ENCODE assay signal across 40 cellular contexts in genomic region chr13:107625648-107626047, GRCh38.
"Had no signal": no experiment of that assay in that cellular context is flagged by ENCODE, and none has a peak within 500 bp of the region (broad histone marks: within the 10 kb centered on the region; RNA-seq: fewer than 3 reads in every experiment).

No MANE protein-coding gene starts in this region.

- H3K9me3 ChIP-seq: adrenal gland, ascending aorta, body of pancreas, breast epithelium had no signal

- H3K4me3 ChIP-seq: adrenal gland, ascending aorta, body of pancreas, breast epithelium, cardiac muscle cell had no signal

- H3K27ac Mint-ChIP-seq: activated naive CD4-positive, alpha-beta T cell treated with anti-CD3 and anti-CD28 coated beads for 36 hours; activated naive CD4-positive, alpha-beta T cell treated with anti-CD3 and anti-CD28 coated beads, Interleukin-2, amount 10 ng/mL, durations not matched to agents 7 days and 5 days; activated naive CD4-positive, alpha-beta T cell treated with anti-CD3 and anti-CD28 coated beads, Interleukin-2, amount 50 U/mL, for 24 hours; activated naive CD4-positive, alpha-beta T cell treated with anti-CD3 and anti-CD28 coated beads, Interleukin-2, amount 50 U/mL, for 72 hours; activated naive CD8-positive, alpha-beta T cell; activated naive CD8-positive, alpha-beta T cell treated with anti-CD3 and anti-CD28 coated beads for 36 hours; activated naive CD8-positive, alpha-beta T cell treated with anti-CD3 and anti-CD28 coated beads, Interleukin-2, amount 10 ng/mL, durations not matched to agents 7 days and 5 days; activated naive CD8-positive, alpha-beta T cell treated with anti-CD3 and anti-CD28 coated beads, Interleukin-2, amount 50 U/mL, for 24 hours; activated T-cell treated with anti-CD3 and anti-CD28 coated beads, Interleukin-2, amount 50 U/mL, for 24 hours; activated T-cell treated with anti-CD3 and anti-CD28 coated beads, Interleukin-2, amount 50 U/mL, for 72 hours; activated T-helper 1 cell treated with anti-CD3 and anti-CD28 coated beads, Interleukin-12 subunit alpha, Interleukin-12 subunit beta, Interleukin-2, Interleukin-4 antibody, amounts not matched to agents 30 ng/mL and 10 ng/mL and 1 ng/mL, durations not matched to agents 14 hours and 24 hours and 36 hours; activated T-helper 17 cell treated with anti-CD3 and anti-CD28 coated beads, Interleukin-2, amount 50 U/mL, for 72 hours; activated T-helper 2 cell treated with anti-CD3 and anti-CD28 coated beads, Interferon-gamma antibody, Interleukin-2, Interleukin-4, amounts not matched to agents 10 μg/mL and 5 μg/mL and 100 μg/mL, durations not matched to agents 14 hours and 24 hours and 36 hours; brain had no signal

- H3K36me3 ChIP-seq: adrenal gland, ascending aorta, brain microvascular endothelial cell, breast epithelium, cardiac muscle cell had no signal

- H3K9me3 Mint-ChIP-seq: activated naive CD4-positive, alpha-beta T cell treated with anti-CD3 and anti-CD28 coated beads, Interleukin-2, amount 50 U/mL, for 24 hours; activated naive CD8-positive, alpha-beta T cell treated with anti-CD3 and anti-CD28 coated beads, Interleukin-2, amount 10 ng/mL, durations not matched to agents 7 days and 5 days; activated T-helper 1 cell treated with anti-CD3 and anti-CD28 coated beads, Interleukin-12 subunit alpha, Interleukin-12 subunit beta, Interleukin-2, Interleukin-4 antibody, amounts not matched to agents 30 ng/mL and 10 ng/mL and 1 ng/mL, durations not matched to agents 14 hours and 24 hours and 36 hours; brain had no signal

- ATAC-seq: activated naive CD4-positive, alpha-beta T cell treated with anti-CD3 and anti-CD28 coated beads, Interleukin-2, amount 50 U/mL, for 72 hours; activated naive CD8-positive, alpha-beta T cell treated with anti-CD3 and anti-CD28 coated beads, Interleukin-2, amount 50 U/mL, for 24 hours; activated T-cell treated with anti-CD3 and anti-CD28 coated beads, Interleukin-2, amount 50 U/mL, for 4 hours; activated T-cell treated with anti-CD3 and anti-CD28 coated beads, Interleukin-2, amount 50 U/mL, for 72 hours; activated T-helper 17 cell treated with anti-CD3 and anti-CD28 coated beads, Interleukin-2, amount 50 U/mL, for 72 hours; body of pancreas had no signal

- H3K36me3 Mint-ChIP-seq: activated naive CD4-positive, alpha-beta T cell treated with anti-CD3 and anti-CD28 coated beads, Interleukin-2, amount 10 ng/mL, durations not matched to agents 7 days and 5 days; activated naive CD4-positive, alpha-beta T cell treated with anti-CD3 and anti-CD28 coated beads, Interleukin-2, amount 50 U/mL, for 24 hours; activated naive CD4-positive, alpha-beta T cell treated with anti-CD3 and anti-CD28 coated beads, Interleukin-2, amount 50 U/mL, for 72 hours; activated naive CD8-positive, alpha-beta T cell; activated naive CD8-positive, alpha-beta T cell treated with anti-CD3 and anti-CD28 coated beads for 36 hours; activated naive CD8-positive, alpha-beta T cell treated with anti-CD3 and anti-CD28 coated beads, Interleukin-2, amount 10 ng/mL, durations not matched to agents 7 days and 5 days; brain had no signal

- DNase-seq: activated effector memory CD4-positive, alpha-beta T cell treated with anti-CD3 and anti-CD28 coated beads, Interleukin-2, amount 50 U/mL, for 16 hours; activated effector memory CD4-positive, alpha-beta T cell treated with Interleukin-2 at 50 U/mL for 16 hours; activated gamma-delta T cell; activated gamma-delta T cell treated with Interleukin-2 at 50 U/mL for 16 hours; activated naive CD4-positive, alpha-beta T cell; activated naive CD4-positive, alpha-beta T cell treated with anti-CD3 and anti-CD28 coated beads for 36 hours; activated naive CD4-positive, alpha-beta T cell treated with anti-CD3 and anti-CD28 coated beads, Interleukin-2, amount 10 ng/mL, durations not matched to agents 7 days and 5 days; activated naive CD4-positive, alpha-beta T cell treated with anti-CD3 and anti-CD28 coated beads, Interleukin-2, amount 50 U/mL, for 16 hours; activated naive CD4-positive, alpha-beta T cell treated with Interleukin-2 at 50 U/mL for 16 hours; activated naive CD8-positive, alpha-beta T cell treated with anti-CD3 and anti-CD28 coated beads for 36 hours; activated naive CD8-positive, alpha-beta T cell treated with anti-CD3 and anti-CD28 coated beads, Interleukin-2, amount 10 ng/mL, durations not matched to agents 7 days and 5 days; activated naive CD8-positive, alpha-beta T cell treated with anti-CD3 and anti-CD28 coated beads, Interleukin-2, amount 50 U/mL, for 24 hours; activated T-cell treated with anti-CD3 and anti-CD28 coated beads, Interleukin-2, amount 50 U/mL, for 1 hour; activated T-cell treated with anti-CD3 and anti-CD28 coated beads, Interleukin-2, amount 50 U/mL, for 24 hours; activated T-cell treated with anti-CD3 and anti-CD28 coated beads, Interleukin-2, amount 50 U/mL, for 4 hours; activated T-cell treated with anti-CD3 and anti-CD28 coated beads, Interleukin-2, amount 50 U/mL, for 48 hours; activated T-cell treated with anti-CD3 and anti-CD28 coated beads, Interleukin-2, amount 50 U/mL, for 72 hours; adrenal gland; amniotic stem cell; amygdala; anterior cingulate cortex; aorta; body of pancreas; brain microvascular endothelial cell; caudate nucleus; central memory CD4-positive, alpha-beta T cell; cerebellar nuclear complex had no signal

- H3K4me3 Mint-ChIP-seq: activated naive CD4-positive, alpha-beta T cell treated with anti-CD3 and anti-CD28 coated beads for 36 hours; activated naive CD4-positive, alpha-beta T cell treated with anti-CD3 and anti-CD28 coated beads, Interleukin-2, amount 10 ng/mL, durations not matched to agents 7 days and 5 days; activated naive CD4-positive, alpha-beta T cell treated with anti-CD3 and anti-CD28 coated beads, Interleukin-2, amount 50 U/mL, for 24 hours; activated naive CD8-positive, alpha-beta T cell; activated naive CD8-positive, alpha-beta T cell treated with anti-CD3 and anti-CD28 coated beads for 36 hours; activated naive CD8-positive, alpha-beta T cell treated with anti-CD3 and anti-CD28 coated beads, Interleukin-2, amount 10 ng/mL, durations not matched to agents 7 days and 5 days; activated naive CD8-positive, alpha-beta T cell treated with anti-CD3 and anti-CD28 coated beads, Interleukin-2, amount 50 U/mL, for 24 hours; activated T-cell treated with anti-CD3 and anti-CD28 coated beads, Interleukin-2, amount 50 U/mL, for 24 hours; activated T-cell treated with anti-CD3 and anti-CD28 coated beads, Interleukin-2, amount 50 U/mL, for 4 hours; activated T-cell treated with anti-CD3 and anti-CD28 coated beads, Interleukin-2, amount 50 U/mL, for 72 hours; activated T-helper 1 cell treated with anti-CD3 and anti-CD28 coated beads, Interleukin-12 subunit alpha, Interleukin-12 subunit beta, Interleukin-2, Interleukin-4 antibody, amounts not matched to agents 30 ng/mL and 10 ng/mL and 1 ng/mL, durations not matched to agents 14 hours and 24 hours and 36 hours; activated T-helper 17 cell treated with anti-CD3 and anti-CD28 coated beads, Interleukin-2, amount 50 U/mL, for 72 hours; brain; central memory CD8-positive, alpha-beta T cell had no signal

- FAIRE-seq: astrocyte, bronchial epithelial cell had no signal

- H3K4me1 Mint-ChIP-seq: activated naive CD4-positive, alpha-beta T cell treated with anti-CD3 and anti-CD28 coated beads, Interleukin-2, amount 10 ng/mL, durations not matched to agents 7 days and 5 days; activated naive CD4-positive, alpha-beta T cell treated with anti-CD3 and anti-CD28 coated beads, Interleukin-2, amount 50 U/mL, for 24 hours; activated naive CD8-positive, alpha-beta T cell treated with anti-CD3 and anti-CD28 coated beads for 36 hours; activated naive CD8-positive, alpha-beta T cell treated with anti-CD3 and anti-CD28 coated beads, Interleukin-2, amount 10 ng/mL, durations not matched to agents 7 days and 5 days; activated naive CD8-positive, alpha-beta T cell treated with anti-CD3 and anti-CD28 coated beads, Interleukin-2, amount 50 U/mL, for 24 hours; activated T-helper 17 cell treated with anti-CD3 and anti-CD28 coated beads, Interleukin-2, amount 50 U/mL, for 72 hours; brain; central memory CD8-positive, alpha-beta T cell had no signal

- H3K27ac ChIP-seq: adrenal gland, ascending aorta, body of pancreas, brain microvascular endothelial cell, breast epithelium, cardiac muscle cell had no signal

- H3K27me3 ChIP-seq: adrenal gland, ascending aorta, body of pancreas, brain microvascular endothelial cell, breast epithelium, cardiac muscle cell had no signal

- H3K27me3 Mint-ChIP-seq: activated naive CD4-positive, alpha-beta T cell treated with anti-CD3 and anti-CD28 coated beads, Interleukin-2, amount 10 ng/mL, durations not matched to agents 7 days and 5 days; activated naive CD4-positive, alpha-beta T cell treated with anti-CD3 and anti-CD28 coated beads, Interleukin-2, amount 50 U/mL, for 24 hours; activated naive CD8-positive, alpha-beta T cell; activated naive CD8-positive, alpha-beta T cell treated with anti-CD3 and anti-CD28 coated beads for 36 hours; activated naive CD8-positive, alpha-beta T cell treated with anti-CD3 and anti-CD28 coated beads, Interleukin-2, amount 10 ng/mL, durations not matched to agents 7 days and 5 days; activated naive CD8-positive, alpha-beta T cell treated with anti-CD3 and anti-CD28 coated beads, Interleukin-2, amount 50 U/mL, for 24 hours; activated T-cell treated with anti-CD3 and anti-CD28 coated beads, Interleukin-2, amount 50 U/mL, for 24 hours; activated T-helper 17 cell treated with anti-CD3 and anti-CD28 coated beads, Interleukin-2, amount 50 U/mL, for 72 hours; brain; central memory CD8-positive, alpha-beta T cell had no signal
